20 cellular contexts compared by ENCODE assay signal in genomic region chr11:20038969-20039368, GRCh38.
DNase-seq lines count a peak whose midpoint lies in the region; ATAC-seq, FAIRE-seq and TF ChIP-seq lines count a peak whose summit lies in the region.
"Had no signal": no experiment of that assay in that cellular context is flagged by ENCODE, and none has a peak within 500 bp of the region (broad histone marks: within the 10 kb centered on the region; RNA-seq: fewer than 3 reads in every experiment).

No MANE protein-coding gene starts in this region.

- peaks cover 20 to 32% of the 10 kb centered on the region in 2 experiments for H3K36me3 ChIP-seq in trophoblast cell (ENCODE audit: control insufficient read depth in 1 of 2, insufficient read depth in 2 of 2, low read length in 2 of 2)
- H3K36me3 ChIP-seq: BE2C, HAP-1 had no signal

- TF ChIP-seq CTCF in A549 (IDR thresholded peaks at IDR 0.05) = no peak

- peak overlapping the region; percentile 7 for H2BK12ac ChIP-seq in trophoblast cell (ENCODE audit: low read length)

- H4K12ac ChIP-seq in trophoblast cell (ENCODE audit: low read depth, low read length) = no peak overlapping the region

- H3K18ac ChIP-seq in trophoblast cell (ENCODE audit: low read length) = peak overlapping the region; percentile 49

- no peak for FAIRE-seq in A549 (lab: Jason Lieb, UNC)
- FAIRE-seq: D721Med, GM12892, GM19239, H1 had no signal

- TF ChIP-seq EP300 in A549 (IDR thresholded peaks at IDR 0.05) = no peak

- H3K4me1 ChIP-seq in A549 (peaks cover 76% of the 10 kb centered on the region), trophoblast cell (ENCODE audit: control insufficient read depth in 1 of 2, insufficient read depth in 2 of 2, low read length in 2 of 2) (peaks cover 40 to 43% of the 10 kb centered on the region in 2 experiments)
- H3K4me1 ChIP-seq: BE2C, HAP-1 had no signal

- H3K27ac ChIP-seq in A549 (peak overlapping the region; percentile 85 to 93; a peak in 5 of 6 replicates), epithelial cell of prostate (peak overlapping the region; percentile 13), trophoblast cell (ENCODE audit: low read depth, low read length) (peak overlapping the region; percentile 48)
- H3K27ac ChIP-seq: C4-2B had no signal

- H3K9me3 ChIP-seq in A549 = no peaks in the 10 kb centered on the region
- no peaks in the 10 kb centered on the region for H3K9me3 ChIP-seq in trophoblast cell (ENCODE audit: insufficient read depth, low read depth, low read length)
- H3K9me3 ChIP-seq: BE2C, HAP-1 had no signal

- H2BK120ac ChIP-seq in trophoblast cell (ENCODE audit: insufficient read depth, low read length, poor library complexity) = peak overlapping the region; percentile 57

- CTCF ChIA-PET in A549 (lab: Yijun Ruan, JAX) = interaction anchor here (0.6 to 1.0 kb wide), 2 partner anchors 10 to 94 kb away, joined by 3 to 4 read pairs; no protein-coding TSS in a partner anchor

- H3K4me2 ChIP-seq in A549 (no peak overlapping the region), trophoblast cell (ENCODE audit: low read length) (no peak overlapping the region)

- 90% methylated on average over 3 of the region's 3 CpGs for WGBS in A549 (ENCODE audit: missing lambda C conversion rate)
- WGBS in trophoblast cell (ENCODE audit: extremely low coverage, insufficient coverage, insufficient read length) = no CpG with 5 or more reads among the region's 3 CpGs

- H2BK5ac ChIP-seq in trophoblast cell (ENCODE audit: low read depth, low read length, poor library complexity) = peak overlapping the region; percentile 7

- H3K14ac ChIP-seq in trophoblast cell (ENCODE audit: low read length) = no peak overlapping the region

- peak overlapping the region; percentile 9 for H2AK5ac ChIP-seq in trophoblast cell (ENCODE audit: low read length)

- no peak overlapping the region for H3K9ac ChIP-seq in trophoblast cell (ENCODE audit: low read length)

- peak overlapping the region; percentile 3 for H4K8ac ChIP-seq in trophoblast cell (ENCODE audit: low read depth, low read length)

- H3K27me3 ChIP-seq in trophoblast cell (ENCODE audit: insufficient read depth, low read length) = no peaks in the 10 kb centered on the region
- H3K27me3 ChIP-seq: BE2C had no signal

- H4K91ac ChIP-seq in trophoblast cell (ENCODE audit: low read depth, low read length) = peak overlapping the region; percentile 58

- H3K4me3 ChIP-seq in A549 (no peak overlapping the region), trophoblast cell (ENCODE audit: low read depth, low read length) (no peak overlapping the region)
- H3K4me3 ChIP-seq: HAP-1 had no signal

- peak overlapping the region; percentile 5 for H3K4ac ChIP-seq in trophoblast cell (ENCODE audit: low read depth, low read length)

- no peak for TF ChIP-seq POLR2A in A549 (IDR thresholded peaks at IDR 0.05; ENCODE audit: low read length)

- peaks cover 28% of the 10 kb centered on the region for H3K79me1 ChIP-seq in trophoblast cell (ENCODE audit: low read length)

- no peak overlapping the region for H3K23ac ChIP-seq in trophoblast cell (ENCODE audit: low read length)

- DNase-seq in A549 (ENCODE audit: low read depth in 1 of 2, low spot score in 1 of 2) (no peak), epithelial cell of prostate (ENCODE audit: low read depth, low spot score) (no peak), left kidney (ENCODE audit: low read depth, low spot score) (peak; percentile 51), trophoblast cell (peak in 1 of 2 donors; percentile 37), SHP77 (lab: John Stamatoyannopoulos, UW) (no peak), DMS79 (lab: John Stamatoyannopoulos, UW) (no peak)
- DNase-seq: BE2C; CD4-positive, alpha-beta memory T cell; DMS153; DND-41; GDM1; IMR-90 had no signal

- ATAC-seq in A549 (no peak), HG03135 (IDR thresholded peaks at IDR 0.05; ENCODE audit: unreplicated experiment) (no peak), HG02938 (IDR thresholded peaks at IDR 0.05; ENCODE audit: unreplicated experiment) (no peak)

- POLR2A ChIA-PET in A549 (lab: Yijun Ruan, JAX) = no interaction called here

- no peak for TF ChIP-seq RAD21 in A549 (conservative IDR thresholded peaks at IDR 0.05 in 1 of 2, IDR thresholded peaks at IDR 0.05 in 1 of 2)

- no peak overlapping the region for H2AFZ ChIP-seq in trophoblast cell (ENCODE audit: insufficient read depth, low read length, poor library complexity)

- H3K79me2 ChIP-seq in trophoblast cell (ENCODE audit: control insufficient read depth, insufficient read depth, low read length, poor library complexity) = peaks cover 11% of the 10 kb centered on the region

TF ChIP-seq in A549, 52 proteins besides CTCF, POLR2A, EP300 and RAD21:
- peak; percentile 43 for TF ChIP-seq MAFK (IDR thresholded peaks at IDR 0.05; ENCODE audit: partially characterized antibody)
- no peak for TF ChIP-seq JUNB (IDR thresholded peaks at IDR 0.05)
TF ChIP-seq in A549: peak in this region for 1.

Comparison
In these comparisons a context has a peak if more than half of its experiments do, and no peak if none do; other contexts are left out.
1. H3K27ac ChIP-seq: peak in every context shown above with its lines; median percentile 89 in A549; 48 in trophoblast cell; 13 in epithelial cell of prostate.